In the genomic region with DNA sequence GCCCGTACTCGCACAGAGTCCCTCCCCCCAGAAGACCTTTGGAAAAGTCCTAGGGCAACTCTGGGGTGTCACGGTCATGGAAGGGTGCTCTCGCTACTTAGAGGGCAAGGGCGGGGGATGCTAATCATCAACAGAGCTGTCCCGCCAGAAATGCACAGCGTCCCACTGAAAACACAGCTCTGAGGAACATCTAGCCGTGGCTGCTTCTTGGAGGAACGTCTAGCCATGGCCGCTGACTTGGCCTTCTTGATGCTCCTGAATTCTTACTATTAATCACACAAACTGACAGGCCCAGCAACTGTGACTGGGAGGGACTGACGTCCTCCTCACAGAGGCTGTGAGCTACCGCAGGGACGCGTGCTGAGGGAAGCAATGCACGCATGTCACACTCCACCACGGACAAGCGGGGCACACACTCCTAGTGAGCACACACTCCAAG, we compare ENCODE assay signal across 1 cellular context.
TF ChIP-seq lines count a peak whose summit lies in the region.

No MANE protein-coding gene starts in this region.

TF ChIP-seq in WTC11, 78 proteins besides CTCF, POLR2A, EP300 and RAD21 (continued from another document):
- TF ChIP-seq, protein P1, sequence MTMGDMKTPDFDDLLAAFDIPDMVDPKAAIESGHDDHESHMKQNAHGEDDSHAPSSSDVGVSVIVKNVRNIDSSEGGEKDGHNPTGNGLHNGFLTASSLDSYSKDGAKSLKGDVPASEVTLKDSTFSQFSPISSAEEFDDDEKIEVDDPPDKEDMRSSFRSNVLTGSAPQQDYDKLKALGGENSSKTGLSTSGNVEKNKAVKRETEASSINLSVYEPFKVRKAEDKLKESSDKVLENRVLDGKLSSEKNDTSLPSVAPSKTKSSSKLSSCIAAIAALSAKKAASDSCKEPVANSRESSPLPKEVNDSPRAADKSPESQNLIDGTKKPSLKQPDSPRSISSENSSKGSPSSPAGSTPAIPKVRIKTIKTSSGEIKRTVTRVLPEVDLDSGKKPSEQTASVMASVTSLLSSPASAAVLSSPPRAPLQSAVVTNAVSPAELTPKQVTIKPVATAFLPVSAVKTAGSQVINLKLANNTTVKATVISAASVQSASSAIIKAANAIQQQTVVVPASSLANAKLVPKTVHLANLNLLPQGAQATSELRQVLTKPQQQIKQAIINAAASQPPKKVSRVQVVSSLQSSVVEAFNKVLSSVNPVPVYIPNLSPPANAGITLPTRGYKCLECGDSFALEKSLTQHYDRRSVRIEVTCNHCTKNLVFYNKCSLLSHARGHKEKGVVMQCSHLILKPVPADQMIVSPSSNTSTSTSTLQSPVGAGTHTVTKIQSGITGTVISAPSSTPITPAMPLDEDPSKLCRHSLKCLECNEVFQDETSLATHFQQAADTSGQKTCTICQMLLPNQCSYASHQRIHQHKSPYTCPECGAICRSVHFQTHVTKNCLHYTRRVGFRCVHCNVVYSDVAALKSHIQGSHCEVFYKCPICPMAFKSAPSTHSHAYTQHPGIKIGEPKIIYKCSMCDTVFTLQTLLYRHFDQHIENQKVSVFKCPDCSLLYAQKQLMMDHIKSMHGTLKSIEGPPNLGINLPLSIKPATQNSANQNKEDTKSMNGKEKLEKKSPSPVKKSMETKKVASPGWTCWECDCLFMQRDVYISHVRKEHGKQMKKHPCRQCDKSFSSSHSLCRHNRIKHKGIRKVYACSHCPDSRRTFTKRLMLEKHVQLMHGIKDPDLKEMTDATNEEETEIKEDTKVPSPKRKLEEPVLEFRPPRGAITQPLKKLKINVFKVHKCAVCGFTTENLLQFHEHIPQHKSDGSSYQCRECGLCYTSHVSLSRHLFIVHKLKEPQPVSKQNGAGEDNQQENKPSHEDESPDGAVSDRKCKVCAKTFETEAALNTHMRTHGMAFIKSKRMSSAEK (CRISPR knock-in tag; IDR thresholded peaks at IDR 0.05; ENCODE audit: borderline replicate concordance) = no peak
- TF ChIP-seq, protein P2, sequence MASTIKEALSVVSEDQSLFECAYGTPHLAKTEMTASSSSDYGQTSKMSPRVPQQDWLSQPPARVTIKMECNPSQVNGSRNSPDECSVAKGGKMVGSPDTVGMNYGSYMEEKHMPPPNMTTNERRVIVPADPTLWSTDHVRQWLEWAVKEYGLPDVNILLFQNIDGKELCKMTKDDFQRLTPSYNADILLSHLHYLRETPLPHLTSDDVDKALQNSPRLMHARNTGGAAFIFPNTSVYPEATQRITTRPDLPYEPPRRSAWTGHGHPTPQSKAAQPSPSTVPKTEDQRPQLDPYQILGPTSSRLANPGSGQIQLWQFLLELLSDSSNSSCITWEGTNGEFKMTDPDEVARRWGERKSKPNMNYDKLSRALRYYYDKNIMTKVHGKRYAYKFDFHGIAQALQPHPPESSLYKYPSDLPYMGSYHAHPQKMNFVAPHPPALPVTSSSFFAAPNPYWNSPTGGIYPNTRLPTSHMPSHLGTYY (CRISPR knock-in tag; IDR thresholded peaks at IDR 0.05) = no peak
- TF ChIP-seq ZNF671 (CRISPR knock-in tag; IDR thresholded peaks at IDR 0.05) = no peak
- TF ChIP-seq, protein P3, sequence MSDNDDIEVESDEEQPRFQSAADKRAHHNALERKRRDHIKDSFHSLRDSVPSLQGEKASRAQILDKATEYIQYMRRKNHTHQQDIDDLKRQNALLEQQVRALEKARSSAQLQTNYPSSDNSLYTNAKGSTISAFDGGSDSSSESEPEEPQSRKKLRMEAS (CRISPR knock-in tag; IDR thresholded peaks at IDR 0.05) = no peak
- TF ChIP-seq, protein P4, sequence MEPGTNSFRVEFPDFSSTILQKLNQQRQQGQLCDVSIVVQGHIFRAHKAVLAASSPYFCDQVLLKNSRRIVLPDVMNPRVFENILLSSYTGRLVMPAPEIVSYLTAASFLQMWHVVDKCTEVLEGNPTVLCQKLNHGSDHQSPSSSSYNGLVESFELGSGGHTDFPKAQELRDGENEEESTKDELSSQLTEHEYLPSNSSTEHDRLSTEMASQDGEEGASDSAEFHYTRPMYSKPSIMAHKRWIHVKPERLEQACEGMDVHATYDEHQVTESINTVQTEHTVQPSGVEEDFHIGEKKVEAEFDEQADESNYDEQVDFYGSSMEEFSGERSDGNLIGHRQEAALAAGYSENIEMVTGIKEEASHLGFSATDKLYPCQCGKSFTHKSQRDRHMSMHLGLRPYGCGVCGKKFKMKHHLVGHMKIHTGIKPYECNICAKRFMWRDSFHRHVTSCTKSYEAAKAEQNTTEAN (CRISPR knock-in tag; IDR thresholded peaks at IDR 0.05) = no peak
- TF ChIP-seq, protein P5, sequence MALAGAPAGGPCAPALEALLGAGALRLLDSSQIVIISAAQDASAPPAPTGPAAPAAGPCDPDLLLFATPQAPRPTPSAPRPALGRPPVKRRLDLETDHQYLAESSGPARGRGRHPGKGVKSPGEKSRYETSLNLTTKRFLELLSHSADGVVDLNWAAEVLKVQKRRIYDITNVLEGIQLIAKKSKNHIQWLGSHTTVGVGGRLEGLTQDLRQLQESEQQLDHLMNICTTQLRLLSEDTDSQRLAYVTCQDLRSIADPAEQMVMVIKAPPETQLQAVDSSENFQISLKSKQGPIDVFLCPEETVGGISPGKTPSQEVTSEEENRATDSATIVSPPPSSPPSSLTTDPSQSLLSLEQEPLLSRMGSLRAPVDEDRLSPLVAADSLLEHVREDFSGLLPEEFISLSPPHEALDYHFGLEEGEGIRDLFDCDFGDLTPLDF (CRISPR knock-in tag; IDR thresholded peaks at IDR 0.05) = no peak
TF ChIP-seq in WTC11: peak in this region for 0.
